8 cellular contexts compared by ENCODE assay signal in the genomic region with DNA sequence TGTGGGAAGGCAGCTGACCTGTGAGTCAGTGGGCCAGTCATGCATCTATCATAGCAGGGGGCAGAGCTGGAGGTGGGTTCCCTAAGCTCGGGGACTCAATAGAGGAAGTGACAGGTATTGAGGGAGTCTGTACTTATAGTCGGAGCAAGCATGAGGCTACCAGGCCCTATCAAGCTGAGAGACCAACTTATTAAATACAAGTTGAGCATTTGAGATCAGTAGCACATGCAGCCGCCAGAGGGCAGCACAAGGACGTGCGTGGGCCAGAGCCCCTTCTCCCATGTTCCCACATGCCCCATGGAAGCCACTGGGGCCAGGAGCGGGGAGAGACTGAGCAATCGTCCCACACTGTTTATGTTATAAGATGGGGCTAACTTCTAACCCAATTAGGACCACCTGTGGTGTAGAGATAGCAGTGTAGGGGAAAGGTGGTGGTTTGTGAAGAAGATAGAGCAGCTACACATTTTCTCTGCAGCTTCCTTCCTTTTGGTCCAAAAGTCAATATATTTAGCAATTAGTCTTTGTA. TPM values are rescaled to one million over a fixed set of nuclear protein-coding genes. Genes with fewer than 3 reads are reported as not detected.
DNase-seq lines count a peak whose midpoint lies in the region; ATAC-seq and TF ChIP-seq lines count a peak whose summit lies in the region.

No MANE protein-coding gene starts in this region.

- TF ChIP-seq POLR2A in gastroesophageal sphincter (IDR thresholded peaks at IDR 0.05), result no peak

- H3K4me3 ChIP-seq in gastroesophageal sphincter (no peak overlapping the region), retinal pigment epithelial cell (ENCODE audit: low read length) (no peak overlapping the region)

- no peaks in the 10 kb centered on the region for H3K9me3 ChIP-seq in gastroesophageal sphincter

- no peaks in the 10 kb centered on the region for H3K4me1 ChIP-seq in gastroesophageal sphincter

- H3K27me3 ChIP-seq in gastroesophageal sphincter, result no peaks in the 10 kb centered on the region

- DNase-seq in NCI-H2029 (lab: John Stamatoyannopoulos, UW), result peak; percentile 28
- DNase-seq in NCI-H2029 treated with DMSO at 0.1 percent for 48 hours (lab: John Stamatoyannopoulos, UW), result no peak
- peak; percentile 77 for DNase-seq in OCI-M1 (lab: John Stamatoyannopoulos, UW)
- DNase-seq in activated T-cell treated with anti-CD3 and anti-CD28 coated beads, Interleukin-2, amount 50 U/mL, for 48 hours, result peak; percentile 71 to 73
- DNase-seq in retinal pigment epithelial cell (ENCODE audit: low read depth), result no peak

- H3K27ac ChIP-seq in gastroesophageal sphincter, result no peak overlapping the region

- TF ChIP-seq CTCF in gastroesophageal sphincter (IDR thresholded peaks at IDR 0.05) (peak in 3 of 4 experiments; percentile 20 to 59 (median 28)), retinal pigment epithelial cell (conservative IDR thresholded peaks at IDR 0.05; ENCODE audit: low read depth, low read length) (peak; percentile 63)

- peak; percentile 67 for ATAC-seq in HG02981 (IDR thresholded peaks at IDR 0.05; ENCODE audit: unreplicated experiment)
- ATAC-seq in gastroesophageal sphincter, result no peak
- no peak for ATAC-seq in GM18511 (IDR thresholded peaks at IDR 0.05; ENCODE audit: unreplicated experiment)

- 39 to 40% methylated on average over 1 to 5 of the region's 7 CpGs for WGBS in gastroesophageal sphincter (ENCODE audit: low coverage in 1 of 2), 2 donors

- TF ChIP-seq EP300 in gastroesophageal sphincter (IDR thresholded peaks at IDR 0.05), result no peak

- peaks cover 0 to 77% of the 10 kb centered on the region in 2 donors for H3K36me3 ChIP-seq in gastroesophageal sphincter

RNA-seq across cellular contexts. Expression of gene STK31, which starts 13.0 kb away (rescaled TPM):
- total RNA-seq in gastroesophageal sphincter, result under 1 TPM in 3 of 4 donors, not detected in 1; 0.31 to 0.94 (median 0.62) TPM

RNA-seq across cellular contexts. Expression of gene FAM221A, which starts 17.0 kb away (rescaled TPM):
- total RNA-seq in gastroesophageal sphincter, result 10 to 100 TPM in 2 of 4 donors, 1 to 10 TPM in 2; 3.2 to 12.1 (median 7.5) TPM

Comparison
In these comparisons a context has a peak if more than half of its experiments do, and no peak if none do; other contexts are left out.
1. DNase-seq: peak in NCI-H2029 (single experiment), OCI-M1 (single experiment) and activated T-cell treated with anti-CD3 and anti-CD28 coated beads, Interleukin-2, amount 50 U/mL, for 48 hours (2 of 2); none in NCI-H2029 treated with DMSO at 0.1 percent for 48 hours (single experiment) and retinal pigment epithelial cell (single experiment).